8 cellular contexts compared by ENCODE assay signal in the genomic region with DNA sequence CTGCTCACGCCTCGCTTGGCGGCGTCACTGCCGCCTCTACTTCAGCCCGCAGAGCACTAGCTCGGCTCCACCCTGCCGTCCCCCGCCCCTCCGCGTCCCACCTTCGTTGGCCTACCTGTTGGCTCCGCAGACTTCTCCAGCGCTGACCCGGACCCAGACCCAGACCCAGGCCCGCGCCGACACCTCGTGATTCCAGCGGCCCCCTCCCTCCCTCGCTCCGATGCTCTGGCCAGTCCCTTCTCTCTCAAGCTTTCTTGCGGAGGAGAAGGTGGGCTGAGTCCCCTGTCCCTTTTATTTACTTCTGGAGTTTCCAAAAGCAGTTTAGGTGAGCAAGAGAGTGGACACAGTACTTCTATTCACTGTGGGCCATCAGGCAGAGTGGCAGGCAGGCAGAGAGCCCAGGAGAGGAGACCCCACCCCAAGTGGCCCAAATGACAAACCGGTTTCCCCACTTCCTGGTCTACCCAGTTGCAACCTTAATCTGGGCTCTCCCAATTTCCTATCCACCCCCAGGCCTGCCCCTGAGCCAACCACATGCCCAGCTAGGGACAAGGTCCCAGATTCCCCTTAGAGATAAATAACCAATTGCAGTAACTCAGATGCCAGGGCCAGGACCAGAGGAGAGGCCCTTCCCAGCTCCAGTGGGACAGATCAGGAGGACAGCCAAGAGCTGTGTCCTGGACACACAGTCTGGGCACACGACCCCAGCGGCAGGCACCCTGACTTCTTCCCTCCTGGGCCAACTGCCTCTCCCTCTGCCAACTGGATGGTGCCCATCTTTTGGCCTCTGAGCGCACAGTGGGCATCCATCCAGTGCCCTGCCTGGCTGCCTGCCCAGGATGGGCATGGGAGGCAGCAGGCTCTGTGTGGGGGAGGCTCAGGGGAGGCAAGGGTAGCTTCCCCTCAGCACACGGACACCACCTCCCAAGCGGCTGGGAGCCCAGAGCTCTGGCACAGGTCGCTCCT.
DNase-seq lines count a peak whose midpoint lies in the region; ATAC-seq lines count a peak whose summit lies in the region.

No MANE protein-coding gene starts in this region.

- no peak for DNase-seq in activated naive CD4-positive, alpha-beta T cell treated with Interleukin-2 at 50 U/mL for 16 hours
- DNase-seq in caudate nucleus (lab: John Stamatoyannopoulos, UW) (peak in 57 of 61 donors; percentile 21 to 86 (median 69)), midbrain (lab: John Stamatoyannopoulos, UW) (peak; percentile 92), DMS153 (lab: John Stamatoyannopoulos, UW) (no peak), SKM-1 (lab: John Stamatoyannopoulos, UW; ENCODE audit: unreplicated experiment) (no peak)
- no peak for DNase-seq in activated naive CD4-positive, alpha-beta T cell treated with anti-CD3 and anti-CD28 coated beads, Interleukin-2, amount 50 U/mL, for 16 hours

- peaks cover 41% of the 10 kb centered on the region for H3K27me3 Mint-ChIP-seq in activated naive CD4-positive, alpha-beta T cell treated with anti-CD3 and anti-CD28 coated beads, Interleukin-2, amount 50 U/mL, for 24 hours

- no peak overlapping the region for H3K27ac Mint-ChIP-seq in activated naive CD4-positive, alpha-beta T cell treated with anti-CD3 and anti-CD28 coated beads, Interleukin-2, amount 50 U/mL, for 24 hours

- H3K9me3 Mint-ChIP-seq in activated naive CD4-positive, alpha-beta T cell treated with anti-CD3 and anti-CD28 coated beads, Interleukin-2, amount 50 U/mL, for 24 hours = no peaks in the 10 kb centered on the region

- H3K4me1 Mint-ChIP-seq in activated naive CD4-positive, alpha-beta T cell treated with anti-CD3 and anti-CD28 coated beads, Interleukin-2, amount 50 U/mL, for 24 hours = peaks cover 14% of the 10 kb centered on the region

- no peaks in the 10 kb centered on the region for H3K36me3 Mint-ChIP-seq in activated naive CD4-positive, alpha-beta T cell treated with anti-CD3 and anti-CD28 coated beads, Interleukin-2, amount 50 U/mL, for 24 hours

- H3K4me3 Mint-ChIP-seq in activated naive CD4-positive, alpha-beta T cell treated with anti-CD3 and anti-CD28 coated beads, Interleukin-2, amount 50 U/mL, for 24 hours = peak overlapping the region; percentile 77

- H3K27ac ChIP-seq in caudate nucleus (ENCODE audit: low read depth, low read length) = peak overlapping the region; percentile 16

- ATAC-seq in HG02798 (IDR thresholded peaks at IDR 0.05; ENCODE audit: poor library complexity, unreplicated experiment) = no peak

Comparison
In these comparisons a context has a peak if more than half of its experiments do, and no peak if none do; other contexts are left out.
1. DNase-seq: peak in caudate nucleus (57 of 61) and midbrain (single experiment); none in activated naive CD4-positive, alpha-beta T cell treated with Interleukin-2 at 50 U/mL for 16 hours (single experiment), DMS153 (single experiment), SKM-1 (single experiment) and activated naive CD4-positive, alpha-beta T cell treated with anti-CD3 and anti-CD28 coated beads, Interleukin-2, amount 50 U/mL, for 16 hours (single experiment).